Comparison of ENCODE assay signal across 8 cellular contexts in genomic region chr14:31421200-31421599, GRCh38. TPM values are rescaled to one million over a fixed set of nuclear protein-coding genes. Genes with fewer than 3 reads are reported as not detected.
A peak's percentile ranks its signal among the peaks of the same experiment; 100 is the strongest.
DNase-seq lines count a peak whose midpoint lies in the region; ATAC-seq lines count a peak whose summit lies in the region.

No MANE protein-coding gene starts in this region.

- H3K27ac Mint-ChIP-seq in activated CD4-positive, alpha-beta T cell treated with anti-CD3 and anti-CD28 coated beads, Interleukin-2, amount 10 ng/mL, durations not matched to agents 7 days and 5 days: peak overlapping the region; percentile 90
- peak overlapping the region; percentile 85 to 90 for H3K27ac Mint-ChIP-seq in T-cell
- H3K27ac Mint-ChIP-seq in stimulated activated naive CD8-positive, alpha-beta T cell treated with anti-CD3 and anti-CD28 coated beads, Interleukin-15, amount 100 ng/mL, for 72 hours: peak overlapping the region; percentile 94 to 96

- ATAC-seq in T-cell (replicated peaks in 1 of 4) (no peak), GM18519 (IDR thresholded peaks at IDR 0.05; ENCODE audit: low FRiP score, unreplicated experiment) (no peak)
- ATAC-seq in stimulated activated naive CD8-positive, alpha-beta T cell treated with anti-CD3 and anti-CD28 coated beads, Interleukin-15, amount 100 ng/mL, for 72 hours: no peak

- H3K9me3 ChIP-seq in iPS-18a (ENCODE audit: control insufficient read depth, low read depth, low read length): no peaks in the 10 kb centered on the region

- H3K4me3 Mint-ChIP-seq in activated CD4-positive, alpha-beta T cell treated with anti-CD3 and anti-CD28 coated beads, Interleukin-2, amount 10 ng/mL, durations not matched to agents 7 days and 5 days: peak overlapping the region; percentile 92
- peak overlapping the region; percentile 94 to 98 (median 96) for H3K4me3 Mint-ChIP-seq in T-cell
- H3K4me3 Mint-ChIP-seq in stimulated activated naive CD8-positive, alpha-beta T cell treated with anti-CD3 and anti-CD28 coated beads, Interleukin-15, amount 100 ng/mL, for 72 hours: peak overlapping the region; percentile 97 to 100

- H3K4me1 ChIP-seq in iPS-18a (ENCODE audit: control insufficient read depth, low read depth, low read length): peaks cover 12% of the 10 kb centered on the region

- H3K9ac ChIP-seq in iPS-18a (ENCODE audit: low read length): no peak overlapping the region

- no peaks in the 10 kb centered on the region for H3K36me3 Mint-ChIP-seq in activated CD4-positive, alpha-beta T cell treated with anti-CD3 and anti-CD28 coated beads, Interleukin-2, amount 10 ng/mL, durations not matched to agents 7 days and 5 days (ENCODE audit: low read depth)
- H3K36me3 Mint-ChIP-seq in T-cell: no peaks in the 10 kb centered on the region

- peaks cover 23% of the 10 kb centered on the region for H3K4me1 Mint-ChIP-seq in activated CD4-positive, alpha-beta T cell treated with anti-CD3 and anti-CD28 coated beads, Interleukin-2, amount 10 ng/mL, durations not matched to agents 7 days and 5 days
- peaks cover 14 to 32% (median 24%) of the 10 kb centered on the region in 3 donors for H3K4me1 Mint-ChIP-seq in T-cell
- peaks cover 26% of the 10 kb centered on the region for H3K4me1 Mint-ChIP-seq in stimulated activated naive CD8-positive, alpha-beta T cell treated with anti-CD3 and anti-CD28 coated beads, Interleukin-15, amount 100 ng/mL, for 72 hours

- H3K9me3 Mint-ChIP-seq in activated CD4-positive, alpha-beta T cell treated with anti-CD3 and anti-CD28 coated beads, Interleukin-2, amount 10 ng/mL, durations not matched to agents 7 days and 5 days: no peaks in the 10 kb centered on the region
- no peaks in the 10 kb centered on the region for H3K9me3 Mint-ChIP-seq in T-cell
- H3K9me3 Mint-ChIP-seq in stimulated activated naive CD8-positive, alpha-beta T cell treated with anti-CD3 and anti-CD28 coated beads, Interleukin-15, amount 100 ng/mL, for 72 hours: no peaks in the 10 kb centered on the region

- POLR2A ChIA-PET in activated CD4-positive, alpha-beta T cell treated with anti-CD3 and anti-CD28 coated beads, Interleukin-2, amount 10 ng/mL, durations not matched to agents 7 days and 5 days (lab: Charles Lee): interaction anchor here (0.6 kb wide), 1 partner anchor 314 kb away, joined by 3 read pairs; no protein-coding TSS in a partner anchor
- POLR2A ChIA-PET in T-cell (lab: Charles Lee): interaction anchor here in 1 of 2 donors (0.6 to 1.2 kb wide), 4 partner anchors 33 to 1148 kb away, joined by 3 to 4 read pairs (median 3); no protein-coding TSS in a partner anchor

- CTCF ChIA-PET in activated CD4-positive, alpha-beta T cell treated with anti-CD3 and anti-CD28 coated beads, Interleukin-2, amount 10 ng/mL, durations not matched to agents 7 days and 5 days (lab: Charles Lee): interaction anchor here (1.4 kb wide), 1 partner anchor 29 kb away, joined by 4 read pairs; no protein-coding TSS in a partner anchor
- CTCF ChIA-PET in T-cell (lab: Charles Lee): interaction anchor here in 1 of 2 donors (1.1 to 2.0 kb wide), 4 partner anchors 25 to 140 kb away, joined by 3 to 5 read pairs (median 4); partner anchors contain the start of genes DTD2 and NUBPL

- no peak for DNase-seq in activated CD4-positive, alpha-beta T cell treated with anti-CD3 and anti-CD28 coated beads, Interleukin-2, amount 10 ng/mL, durations not matched to agents 7 days and 5 days
- no peak for DNase-seq in activated CD4-positive, alpha-beta T cell treated with anti-CD3 and anti-CD28 coated beads, Interleukin-2, amount 50 U/mL, for 4 hours
- DNase-seq in T-cell (no peak), DMS53 treated with DMSO at 0.1 percent for 48 hours (lab: John Stamatoyannopoulos, UW; ENCODE audit: unreplicated experiment) (no peak), NCI-H774 (lab: John Stamatoyannopoulos, UW) (no peak)
- DNase-seq in stimulated activated naive CD8-positive, alpha-beta T cell treated with anti-CD3 and anti-CD28 coated beads, Interleukin-15, amount 100 ng/mL, for 72 hours: no peak

- H3K4me3 ChIP-seq in iPS-18a (ENCODE audit: low read length): peak overlapping the region; percentile 94

- no peak overlapping the region for H3K27ac ChIP-seq in iPS-18a (ENCODE audit: low read length)

- H3K36me3 ChIP-seq in iPS-18a (ENCODE audit: control insufficient read depth, low read depth, low read length): no peaks in the 10 kb centered on the region

- H3K27me3 ChIP-seq in iPS-18a (ENCODE audit: control insufficient read depth, insufficient read depth, low read length): no peaks in the 10 kb centered on the region

- H3K27me3 Mint-ChIP-seq in activated CD4-positive, alpha-beta T cell treated with anti-CD3 and anti-CD28 coated beads, Interleukin-2, amount 10 ng/mL, durations not matched to agents 7 days and 5 days: no peaks in the 10 kb centered on the region
- H3K27me3 Mint-ChIP-seq in T-cell: no peaks in the 10 kb centered on the region
- H3K27me3 Mint-ChIP-seq in stimulated activated naive CD8-positive, alpha-beta T cell treated with anti-CD3 and anti-CD28 coated beads, Interleukin-15, amount 100 ng/mL, for 72 hours: no peaks in the 10 kb centered on the region

RNA-seq across cellular contexts. Expression of gene HEATR5A, which starts 0.8 kb away (rescaled TPM):
- 1 to 10 TPM; 7.1 to 9.6 TPM for total RNA-seq in activated CD4-positive, alpha-beta T cell treated with anti-CD3 and anti-CD28 coated beads, Interleukin-2, amount 10 ng/mL, durations not matched to agents 7 days and 5 days
- total RNA-seq in T-cell: 10 to 100 TPM in 4 of 5 donors, 1 to 10 TPM in 1; 7.5 to 13.2 (median 13.0) TPM

RNA-seq across cellular contexts. Expression of gene DTD2, which starts 36.1 kb away (rescaled TPM):
- total RNA-seq in activated CD4-positive, alpha-beta T cell treated with anti-CD3 and anti-CD28 coated beads, Interleukin-2, amount 10 ng/mL, durations not matched to agents 7 days and 5 days: 10 to 100 TPM; 15.2 to 15.7 TPM
- 10 to 100 TPM; 11.3 to 23.6 (median 18.1) TPM for total RNA-seq in T-cell
